Comparison of ENCODE assay signal across 8 cellular contexts in genomic region chr12:6943719-6944380, GRCh38. TPM values are rescaled to one million over a fixed set of nuclear protein-coding genes. Genes with fewer than 3 reads are reported as not detected.
DNase-seq lines count a peak whose midpoint lies in the region; ATAC-seq and TF ChIP-seq lines count a peak whose summit lies in the region.

Gene C12orf57 (plus strand): TSS chr12:6944022. CDS start chr12:6944122, 100 bp downstream.
Gene RNU7-1 (plus strand): TSS chr12:6943816.

- H2AK5ac ChIP-seq in IMR-90 (ENCODE audit: low read depth, low read length), result peak within 1 kb of the TSS; percentile 95

- H3K9me3 ChIP-seq in IMR-90 (ENCODE audit: control insufficient read depth, insufficient read depth, low read length) (no peaks in the 10 kb centered on the region), OCI-LY1 (ENCODE audit: low read length) (no peaks in the 10 kb centered on the region), stomach smooth muscle (ENCODE audit: control insufficient read depth in 2 of 2, low read length in 2 of 2) (no peaks in the 10 kb centered on the region)

- H3K9ac ChIP-seq in IMR-90 (ENCODE audit: low read depth, low read length) (peak within 1 kb of the TSS; percentile 81), OCI-LY1 (ENCODE audit: low read length) (peak within 1 kb of the TSS; percentile 79), stomach smooth muscle (ENCODE audit: low read length in 2 of 2) (peak within 1 kb of the TSS; percentile 92 to 98)

- H3K18ac ChIP-seq in IMR-90 (ENCODE audit: low read depth, low read length), result peak within 1 kb of the TSS; percentile 77

- peak within 1 kb of the TSS; percentile 93 for H4K91ac ChIP-seq in IMR-90 (ENCODE audit: insufficient read depth, low read depth, low read length)

- TF ChIP-seq RAD21 in IMR-90 (IDR thresholded peaks at IDR 0.05; ENCODE audit: low read length), result no peak

- H2BK15ac ChIP-seq in IMR-90 (ENCODE audit: low read depth, low read length), result no peak within 1 kb of the TSS; the same call in 2 of the 3 replicates

- peak within 1 kb of the TSS; percentile 85 for H4K5ac ChIP-seq in IMR-90 (ENCODE audit: low read depth, low read length)

- H3K79me1 ChIP-seq in IMR-90 (ENCODE audit: low read depth in 1 of 2, low read length in 2 of 2), result peaks cover 17 to 37% of the 10 kb centered on the region in 2 experiments

- peak within 1 kb of the TSS; percentile 73 for H3K4me3 ChIP-seq in IMR-90 (ENCODE audit: insufficient read depth, low read depth, low read length)
- peak within 1 kb of the TSS; percentile 71 for H3K4me3 ChIP-seq in OCI-LY1 (ENCODE audit: low read depth, low read length, poor library complexity, severe bottlenecking)
- peak within 1 kb of the TSS; percentile 88 to 94 for H3K4me3 ChIP-seq in stomach smooth muscle (ENCODE audit: low read length in 2 of 2)

- peak within 1 kb of the TSS; percentile 95 for H3K4me2 ChIP-seq in IMR-90 (ENCODE audit: low read depth, low read length)
- H3K4me2 ChIP-seq in OCI-LY1 (ENCODE audit: low read length), result peak within 1 kb of the TSS; percentile 91

- H3K56ac ChIP-seq in IMR-90 (ENCODE audit: extremely low read depth, insufficient read depth, low read length), result peak within 1 kb of the TSS; percentile 74

- H3K4me1 ChIP-seq in IMR-90 (ENCODE audit: control insufficient read depth, insufficient read depth, low read length) (peaks cover 5% of the 10 kb centered on the region; the same call in 1 of the 2 replicates), OCI-LY1 (ENCODE audit: insufficient read depth, low read length, severe bottlenecking) (peaks cover 43% of the 10 kb centered on the region), stomach smooth muscle (ENCODE audit: control insufficient read depth, insufficient read depth, low read length) (peaks cover 51% of the 10 kb centered on the region)

- DNase-seq in DMS153 treated with DMSO at 0.1 percent for 48 hours (lab: John Stamatoyannopoulos, UW; ENCODE audit: unreplicated experiment), result peak; percentile 89
- peak; percentile 89 for DNase-seq in IMR-90
- DNase-seq in activated T-cell treated with anti-CD3 and anti-CD28 coated beads, Interleukin-2, amount 50 U/mL, for 48 hours, result peak; percentile 89 to 90
- DNase-seq in erythroblast (lab: John Stamatoyannopoulos, UW), result peak; percentile 93
- peak; percentile 89 for DNase-seq in myocyte (ENCODE audit: low read depth)

- peak within 1 kb of the TSS; percentile 91 for H2BK5ac ChIP-seq in IMR-90 (ENCODE audit: low read depth, low read length, poor library complexity, severe bottlenecking)

- H3K4ac ChIP-seq in IMR-90 (ENCODE audit: low read depth, low read length), result peak within 1 kb of the TSS; percentile 93

- WGBS in IMR-90 (ENCODE audit: extremely low coverage in 2 of 2, insufficient read length in 1 of 2), 2 experiments, result 0% methylated on average over 17 of the region's 31 CpGs; no CpG with 5 or more reads in 1 of the 2 experiments

- in situ Hi-C loops in IMR-90 (cut with MboI; ENCODE audit: low sequenced_read_pairs), result loop anchor here (10.0 kb wide), 1 partner anchor 171 kb away; no protein-coding TSS in a partner anchor

- H3F3A ChIP-seq in OCI-LY1 (ENCODE audit: insufficient read depth, low read length), result no peaks in the 10 kb centered on the region

- H3K79me2 ChIP-seq in OCI-LY1 (ENCODE audit: insufficient read depth, low read length), result no peaks in the 10 kb centered on the region

- intact Hi-C loops in IMR-90 (cut with micrococcal nuclease), result loop anchor here (1.0 to 2.0 kb wide), 4 partner anchors 21 to 169 kb away; partner anchors contain the start of gene C1R

- peak within 1 kb of the TSS; percentile 35 to 85 for H4K8ac ChIP-seq in IMR-90 (ENCODE audit: low read depth in 2 of 2, low read length in 2 of 2)

- ATAC-seq in GM21576 (IDR thresholded peaks at IDR 0.05; ENCODE audit: unreplicated experiment) (peak; percentile 29), IMR-90 (ENCODE audit: low read depth) (peak; percentile 60)

- CTCF ChIA-PET in IMR-90 (lab: Yijun Ruan, JAX), result interaction anchor here (0.9 to 1.4 kb wide), 4 partner anchors 18 to 166 kb away, joined by 3 to 4 read pairs (median 3); no protein-coding TSS in a partner anchor

- H4K20me1 ChIP-seq in IMR-90 (ENCODE audit: insufficient read depth, low read length) (no peaks in the 10 kb centered on the region; the same call in 1 of the 2 replicates), OCI-LY1 (ENCODE audit: insufficient read depth, low read length) (no peaks in the 10 kb centered on the region)

- H2AFZ ChIP-seq in IMR-90 (replicated peaks; ENCODE audit: low read length, poor library complexity), result peak within 1 kb of the TSS; percentile 97
- peak within 1 kb of the TSS; percentile 28; the same call in 1 of the 2 replicates for H2AFZ ChIP-seq in OCI-LY1 (ENCODE audit: low read length)

- TF ChIP-seq CTCF in IMR-90 (conservative IDR thresholded peaks at IDR 0.05; ENCODE audit: low read depth, low read length) (no peak), OCI-LY1 (IDR thresholded peaks at IDR 0.05; ENCODE audit: low read length) (no peak)

- H3K27me3 ChIP-seq in IMR-90 (ENCODE audit: control insufficient read depth, insufficient read depth, low read length) (no peaks in the 10 kb centered on the region), OCI-LY1 (ENCODE audit: insufficient read depth, low read length) (no peaks in the 10 kb centered on the region), stomach smooth muscle (ENCODE audit: control insufficient read depth in 1 of 2, insufficient read depth in 2 of 2, low read length in 2 of 2) (no peaks in the 10 kb centered on the region)

- H3K36me3 ChIP-seq in IMR-90 (ENCODE audit: control insufficient read depth, insufficient read depth, low read length) (peaks cover 32% of the 10 kb centered on the region), OCI-LY1 (ENCODE audit: insufficient read depth, low read length) (no peaks in the 10 kb centered on the region), stomach smooth muscle (ENCODE audit: control insufficient read depth in 2 of 2, insufficient read depth in 2 of 2, low read length in 2 of 2) (peaks cover 6 to 21% of the 10 kb centered on the region in 2 donors)

- H3K9me2 ChIP-seq in OCI-LY1 (ENCODE audit: low read depth, low read length), result no peaks in the 10 kb centered on the region

- TSS peak; percentile 63 for BruUV-seq in IMR-90 (replicated peaks; lab: Mats Ljungman, UMichigan)

- H2AK9ac ChIP-seq in IMR-90 (replicated peaks; ENCODE audit: low read depth, low read length, poor library complexity), result peak within 1 kb of the TSS; percentile 94

- TF ChIP-seq POLR2A in IMR-90 (IDR thresholded peaks at IDR 0.05; ENCODE audit: low read depth, low read length) (peak; percentile 99), erythroblast (IDR thresholded peaks at IDR 0.05; ENCODE audit: low read length) (peak; percentile 100)

- dilution Hi-C loops in IMR-90 (cut with HindIII; ENCODE audit: low sequenced_read_pairs, unreplicated experiment), result no loop called here

- 0 out of 2 replicates have a peak, but pooled peaks cover 2% of the 10 kb centered on the region for H3K9me1 ChIP-seq in IMR-90 (ENCODE audit: insufficient read depth, low read length)

- H2BK120ac ChIP-seq in IMR-90 (ENCODE audit: low read depth, low read length), result peak within 1 kb of the TSS; percentile 49

- peak within 1 kb of the TSS; percentile 90 for H3K27ac ChIP-seq in IMR-90 (ENCODE audit: insufficient read depth, low read length)
- peak within 1 kb of the TSS; percentile 91 for H3K27ac ChIP-seq in OCI-LY1 (ENCODE audit: low read depth, low read length, poor library complexity, severe bottlenecking)
- H3K27ac ChIP-seq in stomach smooth muscle (ENCODE audit: low read length), result peak within 1 kb of the TSS; percentile 98

- POLR2A ChIA-PET in IMR-90 (lab: Charles Lee; ENCODE audit: unreplicated experiment), result interaction anchor here (0.6 to 2.7 kb wide), 5 partner anchors 15 to 109 kb away, joined by 3 to 11 read pairs (median 3); no protein-coding TSS in a partner anchor

- H3K14ac ChIP-seq in IMR-90 (replicated peaks; ENCODE audit: low read depth, low read length), result peak within 1 kb of the TSS; percentile 95

- peak within 1 kb of the TSS; percentile 28; the same call in 1 of the 2 replicates for H2BK20ac ChIP-seq in IMR-90 (ENCODE audit: low read depth, low read length)

- peak within 1 kb of the TSS; percentile 83 for H3K23ac ChIP-seq in IMR-90 (ENCODE audit: low read depth, low read length)

TF ChIP-seq in IMR-90, 13 proteins besides CTCF, POLR2A, EP300 and RAD21:
- peak; percentile 1; the same call in 1 of the 2 replicates for TF ChIP-seq MAFK (IDR thresholded peaks at IDR 0.05; ENCODE audit: low read depth, low read length)
- TF ChIP-seq MXI1 (IDR thresholded peaks at IDR 0.05; ENCODE audit: borderline replicate concordance, low read depth, low read length), result no peak
- TF ChIP-seq ELK1 (IDR thresholded peaks at IDR 0.05; ENCODE audit: borderline replicate concordance, low read depth, low read length), result no peak
- 0 out of 2 replicates have a peak, but pooled peaks have one; percentile 11 for TF ChIP-seq NFE2L2 (IDR thresholded peaks at IDR 0.05; ENCODE audit: low read depth, low read length)
- no peak for TF ChIP-seq FOS (IDR thresholded peaks at IDR 0.05; ENCODE audit: low read depth, low read length)
- no peak for TF ChIP-seq RFX5 (IDR thresholded peaks at IDR 0.05; ENCODE audit: low read depth, low read length)
- TF ChIP-seq BHLHE40 (IDR thresholded peaks at IDR 0.05; ENCODE audit: low read depth, low read length), result no peak

RNA-seq across cellular contexts. Expression of gene C12orf57, which starts in this region (rescaled TPM):
- total RNA-seq in IMR-90 (2012; rRNA removed), result 197 and 238 TPM in 2 replicates
- 530 and 703 TPM in 2 replicates for polyA plus RNA-seq in IMR-90 (2012; rRNA removed)
- polyA plus RNA-seq in IMR-90 (2012; cell fraction: cytosol; rRNA removed), result 1,066 and 1,272 TPM in 2 replicates
- polyA plus RNA-seq in IMR-90 (2012; cell fraction: nucleus; rRNA removed; ENCODE audit: low replicate concordance), result 218 and 334 TPM in 2 replicates
- total RNA-seq in myocyte, result 116 and 166 TPM in 2 replicates
- polyA plus RNA-seq in myocyte (2012), result 196 TPM

RNA-seq across cellular contexts. Expression of gene RNU7-1, which starts in this region (rescaled TPM):
- total RNA-seq in IMR-90 (2012; rRNA removed), result not detected in 2 replicates
- polyA plus RNA-seq in IMR-90 (2012; rRNA removed), result not detected in 2 replicates
- not detected in 2 replicates for polyA plus RNA-seq in IMR-90 (2012; cell fraction: cytosol; rRNA removed)
- not detected in 2 replicates for polyA plus RNA-seq in IMR-90 (2012; cell fraction: nucleus; rRNA removed; ENCODE audit: low replicate concordance)
- not detected in 2 replicates for total RNA-seq in myocyte
- polyA plus RNA-seq in myocyte (2012), result not detected

Comparison
In these comparisons a context has a peak if more than half of its experiments do, and no peak if none do; other contexts are left out.
1. Peak in every context shown above with its lines: DNase-seq, ATAC-seq, H3K4me3 ChIP-seq and H3K27ac ChIP-seq.